8 cellular contexts compared by ENCODE assay signal in genomic region chr2:73070651-73071451, GRCh38. TPM values are rescaled to one million over a fixed set of nuclear protein-coding genes. Genes with fewer than 3 reads are reported as not detected.
DNase-seq lines count a peak whose midpoint lies in the region; ATAC-seq and TF ChIP-seq lines count a peak whose summit lies in the region.

No MANE protein-coding gene starts in this region.

- H3F3A ChIP-seq in MM.1S (ENCODE audit: insufficient read depth, low read length): 0 out of 2 replicates have a peak, but pooled peaks cover 5% of the 10 kb centered on the region

- H3K27ac ChIP-seq in HCT116 (ENCODE audit: low read depth, low read length) (peak overlapping the region; percentile 74), MM.1S (ENCODE audit: low read length) (peak overlapping the region; percentile 62; the same call in 1 of the 2 replicates), stomach smooth muscle (ENCODE audit: low read length) (peak overlapping the region; percentile 90)

- H3K79me2 ChIP-seq in HCT116 (ENCODE audit: insufficient read depth, low read length) (peaks cover 41% of the 10 kb centered on the region), MM.1S (ENCODE audit: low read length) (peaks cover 40% of the 10 kb centered on the region)

- intact Hi-C loops in HCT116 (cut with micrococcal nuclease): loop anchor here (2.0 to 5.0 kb wide), 2 partner anchors 79 to 178 kb away; no protein-coding TSS in a partner anchor

- TF ChIP-seq RAD21 in HCT116 (IDR thresholded peaks at IDR 0.05; ENCODE audit: low read depth): no peak

- H3K9me3 ChIP-seq in HCT116 (ENCODE audit: control insufficient read depth in 1 of 2, insufficient read depth in 1 of 2, low read depth in 1 of 2, low read length in 2 of 2) (no peaks in the 10 kb centered on the region), MM.1S (replicated peaks; ENCODE audit: insufficient read depth, low read length) (no peaks in the 10 kb centered on the region), neuron (ENCODE audit: low read length) (no peaks in the 10 kb centered on the region), stomach smooth muscle (ENCODE audit: control insufficient read depth in 2 of 2, low read length in 2 of 2) (no peaks in the 10 kb centered on the region)

- BruUV-seq in HCT116 (replicated peaks; lab: Mats Ljungman, UMichigan): no TSS peak

- H3K27me3 ChIP-seq in HCT116 (ENCODE audit: insufficient read depth, low read length): no peaks in the 10 kb centered on the region
- H3K27me3 ChIP-seq in MM.1S (replicated peaks; ENCODE audit: insufficient read depth, low read length): no peaks in the 10 kb centered on the region
- no peaks in the 10 kb centered on the region for H3K27me3 ChIP-seq in neuron (ENCODE audit: insufficient read depth, low read length)
- no peaks in the 10 kb centered on the region for H3K27me3 ChIP-seq in stomach smooth muscle (ENCODE audit: control insufficient read depth in 1 of 2, insufficient read depth in 2 of 2, low read length in 2 of 2)

- H2AFZ ChIP-seq in HCT116 (ENCODE audit: low read depth, low read length, poor library complexity, severe bottlenecking) (no peak overlapping the region), MM.1S (ENCODE audit: low read length) (peak overlapping the region; percentile 91), neuron (ENCODE audit: low read depth, low read length) (peak overlapping the region; percentile 98)

- H3K4me2 ChIP-seq in HCT116 (ENCODE audit: low read length): peak overlapping the region; percentile 94
- H3K4me2 ChIP-seq in MM.1S (ENCODE audit: low read depth, low read length): peak overlapping the region; percentile 67

- H3K9me2 ChIP-seq in HCT116 (ENCODE audit: insufficient read depth) (no peaks in the 10 kb centered on the region), MM.1S (replicated peaks; ENCODE audit: insufficient read depth, low read length) (no peaks in the 10 kb centered on the region)

- POLR2A ChIA-PET in HCT116 (lab: Charles Lee): no interaction called here

- CTCF ChIA-PET in HCT116 (lab: Charles Lee): interaction anchor here (0.8 to 1.0 kb wide), 2 partner anchors 142 to 178 kb away, joined by 3 read pairs; no protein-coding TSS in a partner anchor

- H3K4me3 ChIP-seq in HCT116 (replicated peaks in 1 of 2; ENCODE audit: low read depth in 1 of 2, low read length in 2 of 2) (peak overlapping the region; percentile 80 to 81), MM.1S (ENCODE audit: low read length) (peak overlapping the region; percentile 94), neuron (ENCODE audit: low read length) (peak overlapping the region; percentile 80), stomach smooth muscle (ENCODE audit: low read length in 2 of 2) (peak overlapping the region; percentile 93 to 94)

- H3K36me3 ChIP-seq in HCT116 (ENCODE audit: control insufficient read depth in 1 of 2, insufficient read depth in 2 of 2, low read length in 2 of 2): no peaks in the 10 kb centered on the region
- no peaks in the 10 kb centered on the region for H3K36me3 ChIP-seq in MM.1S (replicated peaks; ENCODE audit: insufficient read depth, low read length)
- peaks cover 2% of the 10 kb centered on the region for H3K36me3 ChIP-seq in neuron (ENCODE audit: insufficient read depth, low read length)
- peaks cover 0 to 4% of the 10 kb centered on the region in 2 donors for H3K36me3 ChIP-seq in stomach smooth muscle (ENCODE audit: control insufficient read depth in 2 of 2, insufficient read depth in 2 of 2, low read length in 2 of 2)

- H4K20me1 ChIP-seq in HCT116 (ENCODE audit: insufficient read depth) (no peaks in the 10 kb centered on the region), MM.1S (ENCODE audit: insufficient read depth, low read length) (no peaks in the 10 kb centered on the region)

- ATAC-seq in HCT116: peak; percentile 94

- DNase-seq in GDM1 (lab: John Stamatoyannopoulos, UW) (peak; percentile 93), HCT116 (ENCODE audit: low read depth, low spot score) (peak; percentile 88), MM.1S (peak; percentile 95), SIG-M5 treated with dmso at 0.1 percent for 504 hours (lab: John Stamatoyannopoulos, UW; ENCODE audit: unreplicated experiment) (peak; percentile 93), foreskin melanocyte (peak; percentile 91)
- DNase-seq in activated gamma-delta T cell treated with anti-CD3 and anti-CD28 coated beads, Interleukin-2, amount 50 U/mL, for 16 hours (ENCODE audit: low read depth): peak; percentile 94

- RAD21 ChIA-PET in HCT116 (lab: Charles Lee; ENCODE audit: low non-redundant PET in 1 of 2, low total read pairs in 2 of 2, uncharacterized antibody in 2 of 2, unreplicated experiment in 2 of 2): no interaction called here

- TF ChIP-seq CTCF in HCT116 (IDR thresholded peaks at IDR 0.05 in 2 of 3, conservative IDR thresholded peaks at IDR 0.05 in 1 of 3; ENCODE audit: borderline replicate concordance in 1 of 3, insufficient read depth in 1 of 3, low read depth in 2 of 3, low read length in 2 of 3) (no peak), MM.1S (IDR thresholded peaks at IDR 0.05; ENCODE audit: low read length) (no peak)

- peaks cover 7 to 23% of the 10 kb centered on the region in 2 experiments for H3K4me1 ChIP-seq in HCT116 (ENCODE audit: control insufficient read depth in 1 of 2, insufficient read depth in 2 of 2, low read length in 2 of 2)
- peaks cover 6% of the 10 kb centered on the region; the same call in 1 of the 2 replicates for H3K4me1 ChIP-seq in MM.1S (ENCODE audit: low read length)
- H3K4me1 ChIP-seq in neuron (ENCODE audit: insufficient read depth, low read length): peaks cover 19% of the 10 kb centered on the region
- peaks cover 26% of the 10 kb centered on the region for H3K4me1 ChIP-seq in stomach smooth muscle (ENCODE audit: control insufficient read depth, insufficient read depth, low read length)

- H3K9ac ChIP-seq in HCT116 (ENCODE audit: low read length) (peak overlapping the region; percentile 86), MM.1S (ENCODE audit: low read length) (peak overlapping the region; percentile 92), stomach smooth muscle (ENCODE audit: low read length in 2 of 2) (peak overlapping the region; percentile 78 to 82)

- TF ChIP-seq POLR2A in HCT116 (IDR thresholded peaks at IDR 0.05; ENCODE audit: borderline replicate concordance, extremely low read depth, insufficient read depth, insufficient read length): peak; percentile 23

TF ChIP-seq in HCT116, 20 proteins besides CTCF, POLR2A, EP300 and RAD21:
- peak; percentile 84 for TF ChIP-seq EGR1 (IDR thresholded peaks at IDR 0.05; ENCODE audit: low read depth)
- TF ChIP-seq POLR2AphosphoS5 (IDR thresholded peaks at IDR 0.05; ENCODE audit: low read depth, low read length): peak; percentile 45; the same call in 1 of the 2 replicates
- no peak for TF ChIP-seq EZH2phosphoT487 (IDR thresholded peaks at IDR 0.05; ENCODE audit: borderline replicate concordance)
- no peak for TF ChIP-seq ATF3 (IDR thresholded peaks at IDR 0.05)
- no peak for TF ChIP-seq TCF7L2 (IDR thresholded peaks at IDR 0.05; ENCODE audit: borderline replicate concordance, extremely low read depth, insufficient read depth, insufficient read length)
- no peak for TF ChIP-seq SRF (IDR thresholded peaks at IDR 0.05; ENCODE audit: low read depth)
- TF ChIP-seq ZFX (IDR thresholded peaks at IDR 0.05): peak; percentile 40; the same call in 1 of the 2 replicates
- no peak for TF ChIP-seq REST (IDR thresholded peaks at IDR 0.05; ENCODE audit: low read depth)
- no peak for TF ChIP-seq ZNF274 (IDR thresholded peaks at IDR 0.05; ENCODE audit: low read depth, low read length)
- TF ChIP-seq MAX (IDR thresholded peaks at IDR 0.05): no peak
- peak; percentile 97 for TF ChIP-seq SP1 (IDR thresholded peaks at IDR 0.05; ENCODE audit: low read depth)

RNA-seq across cellular contexts. Expression of gene SFXN5, which starts 0.7 kb away (rescaled TPM):
- 10.0 TPM for total RNA-seq in HCT116 (2021; ENCODE audit: unreplicated experiment)
- 4.8 and 8.0 TPM in 2 replicates for polyA plus RNA-seq in HCT116 (2012)

RNA-seq across cellular contexts. Expression of gene RAB11FIP5, which starts 41.9 kb away (rescaled TPM):
- total RNA-seq in HCT116 (2021; ENCODE audit: unreplicated experiment): 20.8 TPM
- 21.0 and 27.0 TPM in 2 replicates for polyA plus RNA-seq in HCT116 (2012)

Comparison
In these comparisons a context has a peak if more than half of its experiments do, and no peak if none do; other contexts are left out.
1. Peak in every context shown above with its lines: DNase-seq, ATAC-seq, H3K4me3 ChIP-seq and H3K27ac ChIP-seq.